Comparison of ENCODE assay signal across 8 cellular contexts in the genomic region with DNA sequence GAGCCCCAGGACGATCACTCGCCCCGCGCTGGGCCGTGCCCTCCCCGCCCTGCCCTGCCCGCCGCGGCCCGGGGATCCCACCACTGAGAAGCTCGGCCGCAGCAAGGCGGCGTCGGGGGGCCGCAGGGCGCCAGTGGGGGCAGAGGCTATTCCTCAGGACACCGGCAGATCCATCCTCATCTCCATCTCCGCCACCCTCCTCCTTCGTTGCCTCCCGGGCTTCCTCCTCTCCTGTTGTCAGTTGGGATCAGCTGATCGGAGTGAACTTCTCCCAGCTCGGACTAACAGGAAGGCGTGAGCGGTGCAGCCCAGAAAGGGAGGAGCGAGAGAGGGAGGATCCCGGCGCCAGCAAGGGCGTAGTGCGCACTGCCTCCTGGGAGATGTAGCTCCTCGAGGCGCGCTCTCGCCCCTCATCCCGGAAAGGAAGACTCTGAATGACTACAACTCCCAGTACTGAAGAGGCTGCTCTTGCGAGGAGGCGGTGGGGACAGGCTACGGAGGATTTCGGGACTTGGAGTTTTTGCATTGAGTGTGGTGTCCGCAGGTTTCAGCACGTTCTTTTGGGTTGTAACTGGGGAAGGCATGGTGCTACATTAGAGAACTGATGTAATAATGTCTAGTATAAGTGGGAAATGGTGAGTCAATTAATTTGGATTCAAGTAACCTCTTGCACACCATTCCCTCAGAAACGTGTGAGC. TPM values are rescaled to one million over a fixed set of nuclear protein-coding genes. Genes with fewer than 3 reads are reported as not detected.
DNase-seq lines count a peak whose midpoint lies in the region; ATAC-seq and FAIRE-seq lines count a peak whose summit lies in the region.

A gene with protein sequence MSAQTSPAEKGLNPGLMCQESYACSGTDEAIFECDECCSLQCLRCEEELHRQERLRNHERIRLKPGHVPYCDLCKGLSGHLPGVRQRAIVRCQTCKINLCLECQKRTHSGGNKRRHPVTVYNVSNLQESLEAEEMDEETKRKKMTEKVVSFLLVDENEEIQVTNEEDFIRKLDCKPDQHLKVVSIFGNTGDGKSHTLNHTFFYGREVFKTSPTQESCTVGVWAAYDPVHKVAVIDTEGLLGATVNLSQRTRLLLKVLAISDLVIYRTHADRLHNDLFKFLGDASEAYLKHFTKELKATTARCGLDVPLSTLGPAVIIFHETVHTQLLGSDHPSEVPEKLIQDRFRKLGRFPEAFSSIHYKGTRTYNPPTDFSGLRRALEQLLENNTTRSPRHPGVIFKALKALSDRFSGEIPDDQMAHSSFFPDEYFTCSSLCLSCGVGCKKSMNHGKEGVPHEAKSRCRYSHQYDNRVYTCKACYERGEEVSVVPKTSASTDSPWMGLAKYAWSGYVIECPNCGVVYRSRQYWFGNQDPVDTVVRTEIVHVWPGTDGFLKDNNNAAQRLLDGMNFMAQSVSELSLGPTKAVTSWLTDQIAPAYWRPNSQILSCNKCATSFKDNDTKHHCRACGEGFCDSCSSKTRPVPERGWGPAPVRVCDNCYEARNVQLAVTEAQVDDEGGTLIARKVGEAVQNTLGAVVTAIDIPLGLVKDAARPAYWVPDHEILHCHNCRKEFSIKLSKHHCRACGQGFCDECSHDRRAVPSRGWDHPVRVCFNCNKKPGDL (minus strand): TSS at position 262 of the 698 bp plus-strand sequence. CDS start 2,598 bp downstream, outside the sequence.

- FAIRE-seq in colon (lab: Jason Lieb, UNC), result peak; percentile 60

- peak within 1 kb of the TSS; percentile 87 for H3K27ac Mint-ChIP-seq in activated CD4-positive, alpha-beta T cell treated with anti-CD3 and anti-CD28 coated beads for 36 hours

- no peaks in the 10 kb centered on the region for H3K9me3 Mint-ChIP-seq in activated CD4-positive, alpha-beta T cell treated with anti-CD3 and anti-CD28 coated beads for 36 hours (ENCODE audit: low read depth)

- CTCF ChIA-PET in activated CD4-positive, alpha-beta T cell treated with anti-CD3 and anti-CD28 coated beads for 36 hours (lab: Charles Lee), result interaction anchor here (0.9 to 2.0 kb wide), 3 partner anchors 10 to 27 kb away, joined by 4 to 7 read pairs (median 5); no protein-coding TSS in a partner anchor

- POLR2A ChIA-PET in activated CD4-positive, alpha-beta T cell treated with anti-CD3 and anti-CD28 coated beads for 36 hours (lab: Charles Lee), result interaction anchor here (0.5 to 2.9 kb wide), 9 partner anchors 8 to 1655 kb away, joined by 3 to 24 read pairs (median 3); a partner anchor contains a TSS

- H3K27me3 Mint-ChIP-seq in activated CD4-positive, alpha-beta T cell treated with anti-CD3 and anti-CD28 coated beads for 36 hours, result no peaks in the 10 kb centered on the region

- intact Hi-C loops in activated CD4-positive, alpha-beta T cell treated with anti-CD3 and anti-CD28 coated beads for 36 hours (cut with DNase I, micrococcal nuclease), result loop anchor here (1.0 kb wide), 6 partner anchors 13 to 617 kb away; a partner anchor contains a TSS

- peak within 1 kb of the TSS; percentile 84 for H3K4me3 Mint-ChIP-seq in activated CD4-positive, alpha-beta T cell treated with anti-CD3 and anti-CD28 coated beads for 36 hours

- DNase-seq in AML-193 (lab: John Stamatoyannopoulos, UW), result peak; percentile 98
- peak; percentile 93 for DNase-seq in GM19238 (ENCODE audit: insufficient read length, low spot score)
- DNase-seq in NCI-H524 (lab: John Stamatoyannopoulos, UW), result peak; percentile 99 to 100
- peak; percentile 96 for DNase-seq in activated CD4-positive, alpha-beta T cell treated with anti-CD3 and anti-CD28 coated beads for 36 hours
- DNase-seq in kidney glomerular epithelial cell (lab: John Stamatoyannopoulos, UW), result peak; percentile 98
- DNase-seq in stimulated activated CD4-positive, alpha-beta T cell treated with anti-CD3 and anti-CD28 coated beads, Interleukin-1b, Interleukin-23, amount 100 ng/mL, for 1 hour (ENCODE audit: low read depth in 2 of 2), result peak; percentile 66 to 68

- peak; percentile 97 for ATAC-seq in HG03442 (IDR thresholded peaks at IDR 0.05; ENCODE audit: unreplicated experiment)
- ATAC-seq in activated CD4-positive, alpha-beta T cell treated with anti-CD3 and anti-CD28 coated beads for 36 hours, result peak; percentile 100

- peaks cover 35% of the 10 kb centered on the region for H3K4me1 Mint-ChIP-seq in activated CD4-positive, alpha-beta T cell treated with anti-CD3 and anti-CD28 coated beads for 36 hours

- H3K36me3 Mint-ChIP-seq in activated CD4-positive, alpha-beta T cell treated with anti-CD3 and anti-CD28 coated beads for 36 hours (ENCODE audit: low read depth), result peaks cover 18% of the 10 kb centered on the region

RNA-seq across cellular contexts. Expression of the gene that starts here (rescaled TPM):
- total RNA-seq in activated CD4-positive, alpha-beta T cell treated with anti-CD3 and anti-CD28 coated beads for 36 hours, result 1 to 10 TPM; 8.3 to 9.4 TPM

Comparison
In these comparisons a context has a peak if more than half of its experiments do, and no peak if none do; other contexts are left out.
1. Peak in every context shown above with its lines: DNase-seq and ATAC-seq.